In genomic region chr15:47184003-47184404, GRCh38 we compare ENCODE assay signal across 7 cellular contexts.
A peak's percentile ranks its signal among the peaks of the same experiment; 100 is the strongest.
DNase-seq lines count a peak whose midpoint lies in the region; ATAC-seq and TF ChIP-seq lines count a peak whose summit lies in the region.

No MANE protein-coding gene starts in this region.

- peak; percentile 34 for DNase-seq in NCI-H1694 treated with DMSO at 0.1 percent for 48 hours (lab: John Stamatoyannopoulos, UW)
- DNase-seq in dorsolateral prefrontal cortex: peak in 8 of 10 donors; percentile 21 to 59 (median 52)
- no peak for DNase-seq in naive B cell
- no peak for DNase-seq in erythroblast (lab: John Stamatoyannopoulos, UW)
- no peak for DNase-seq in NCI-H2029 (lab: John Stamatoyannopoulos, UW)

- ATAC-seq in GM18868 (IDR thresholded peaks at IDR 0.05; ENCODE audit: unreplicated experiment): peak; percentile 89
- ATAC-seq in naive B cell (ENCODE audit: low read depth in 2 of 2): no peak
- no peak for ATAC-seq in GM21529 (IDR thresholded peaks at IDR 0.05; ENCODE audit: unreplicated experiment)

- intact Hi-C loops in dorsolateral prefrontal cortex (cut with DNase I): loop anchor here in 1 of 2 donors (10.0 kb wide), 1 partner anchor 869 kb away; no protein-coding TSS in a partner anchor

- no peak for TF ChIP-seq POLR2A in erythroblast (IDR thresholded peaks at IDR 0.05; ENCODE audit: low read length)

- peaks cover 0 to 49% (median 10%) of the 10 kb centered on the region in 45 donors for H3K27me3 ChIP-seq in dorsolateral prefrontal cortex

- peak overlapping the region; percentile 36 to 78 (median 63) for H3K4me3 ChIP-seq in dorsolateral prefrontal cortex

- peak overlapping the region in 7 of 8 donors; percentile 59 to 78 (median 70) for H3K4me3 Mint-ChIP-seq in naive B cell

- H3K27me3 Mint-ChIP-seq in naive B cell: peaks cover 49 to 54% (median 52%) of the 10 kb centered on the region in 3 donors

- H3K27ac Mint-ChIP-seq in naive B cell: no peak overlapping the region

- peak overlapping the region in 10 of 59 donors; percentile 10 to 54 (median 38) for H3K27ac ChIP-seq in dorsolateral prefrontal cortex

- TF ChIP-seq CTCF in dorsolateral prefrontal cortex (IDR thresholded peaks at IDR 0.05 in 54 of 56, conservative IDR thresholded peaks at IDR 0.05 in 2 of 56; ENCODE audit: low read depth in 1 of 56, partially characterized antibody in 56 of 56): no peak

- peaks cover 0 to 7% of the 10 kb centered on the region in 2 donors for H3K36me3 Mint-ChIP-seq in naive B cell

- peaks cover 6 to 18% (median 10%) of the 10 kb centered on the region in 3 donors for H3K4me1 Mint-ChIP-seq in naive B cell

- peaks cover 0 to 6% (median 0%) of the 10 kb centered on the region in 7 donors for H3K9me3 Mint-ChIP-seq in naive B cell

Comparison
In these comparisons a context has a peak if more than half of its experiments do, and no peak if none do; other contexts are left out.
1. DNase-seq: peak in NCI-H1694 treated with DMSO at 0.1 percent for 48 hours (single experiment) and dorsolateral prefrontal cortex (8 of 10); none in naive B cell (single experiment), erythroblast (0 of 2) and NCI-H2029 (single experiment).